ENCODE assay signal across 1 cellular context in genomic region chr5:150449491-150450339, GRCh38.
TF ChIP-seq lines count a peak whose summit lies in the region.

TSS of gene RPS14 (minus strand) at chr5:150449739. CDS start at chr5:150447733, 2,006 bp downstream.

TF ChIP-seq in K562, 482 proteins besides CTCF, POLR2A, EP300 and RAD21 (continued from another document and continues in another):
- TF ChIP-seq ZBTB26 (CRISPR knock-in tag; IDR thresholded peaks at IDR 0.05) (peak; percentile 60; the same call in 1 of the 2 replicates), C11orf30 (IDR thresholded peaks at IDR 0.05; ENCODE audit: low read depth) (peak; percentile 96), TRIM25 (IDR thresholded peaks at IDR 0.05; ENCODE audit: borderline replicate concordance) (no peak), E2F3 (CRISPR knock-in tag; IDR thresholded peaks at IDR 0.05) (peak; percentile 86), ZNF76 (CRISPR knock-in tag; IDR thresholded peaks at IDR 0.05; ENCODE audit: borderline replicate concordance) (no peak), HMGN3 (IDR thresholded peaks at IDR 0.05; ENCODE audit: borderline replicate concordance, extremely low read depth, insufficient read length, low read depth, low read length) (peak; percentile 40), BRD9 (IDR thresholded peaks at IDR 0.05; ENCODE audit: low read depth, partially characterized antibody) (peak; percentile 99), NFE2 (IDR thresholded peaks at IDR 0.05; ENCODE audit: low read depth) (no peak), RCOR1 (IDR thresholded peaks at IDR 0.05; ENCODE audit: borderline replicate concordance in 1 of 2, low read depth in 2 of 2, low read length in 2 of 2) (peak in 1 of 2 experiments; percentile 96; a peak in 2 of 4 replicates), UBTF (IDR thresholded peaks at IDR 0.05; ENCODE audit: borderline replicate concordance in 1 of 2, low read depth in 2 of 2, low read length in 2 of 2) (no peak), ARID1B (IDR thresholded peaks at IDR 0.05) (peak; percentile 47; the same call in 1 of the 2 replicates), ZBTB12 (CRISPR knock-in tag; IDR thresholded peaks at IDR 0.05) (peak; percentile 54), GMEB1 (CRISPR knock-in tag; IDR thresholded peaks at IDR 0.05) (0 out of 2 replicates have a peak, but pooled peaks have one; percentile 22), FOXP4 (CRISPR knock-in tag; IDR thresholded peaks at IDR 0.05; ENCODE audit: borderline replicate concordance) (0 out of 2 replicates have a peak, but pooled peaks have one; percentile 86), ZSCAN29 (IDR thresholded peaks at IDR 0.05) (no peak), SIN3A (IDR thresholded peaks at IDR 0.05; ENCODE audit: borderline replicate concordance in 2 of 2, control insufficient read depth in 1 of 2, low read depth in 2 of 2, low read length in 2 of 2) (peak; percentile 17 to 63; a peak in 1 of 4 replicates), JUN (IDR thresholded peaks at IDR 0.05; ENCODE audit: borderline replicate concordance, low read depth, low read length) (no peak), JUN (CRISPR knock-in tag; IDR thresholded peaks at IDR 0.05; ENCODE audit: borderline replicate concordance) (no peak; the same call in 1 of the 2 replicates), USF1 (CRISPR knock-in tag; IDR thresholded peaks at IDR 0.05) (peak; percentile 67), ZFPM2 (CRISPR knock-in tag; IDR thresholded peaks at IDR 0.05) (peak; percentile 52; the same call in 1 of the 2 replicates), ZNF699 (CRISPR knock-in tag; IDR thresholded peaks at IDR 0.05; ENCODE audit: insufficient replicate concordance) (no peak), ZNF512 (tag; IDR thresholded peaks at IDR 0.05) (no peak), ZNF41 (CRISPR knock-in tag; conservative IDR thresholded peaks at IDR 0.05) (peak; percentile 37; the same call in 1 of the 2 replicates), CXXC5 (CRISPR knock-in tag; IDR thresholded peaks at IDR 0.05) (peak; percentile 80), ZNF134 (CRISPR knock-in tag; conservative IDR thresholded peaks at IDR 0.05) (peak; percentile 61; the same call in 1 of the 2 replicates), CREB1 (IDR thresholded peaks at IDR 0.05) (peak; percentile 74; the same call in 1 of the 2 replicates), CREB1 (CRISPR knock-in tag; IDR thresholded peaks at IDR 0.05) (peak; percentile 81), ZNF197 (CRISPR knock-in tag; IDR thresholded peaks at IDR 0.05; ENCODE audit: low read depth) (peak; percentile 79; the same call in 1 of the 2 replicates), MTA2 (IDR thresholded peaks at IDR 0.05; ENCODE audit: low read depth) (peak; percentile 83), OTX1 (CRISPR knock-in tag; IDR thresholded peaks at IDR 0.05) (peak; percentile 41; the same call in 1 of the 2 replicates), SIX5 (IDR thresholded peaks at IDR 0.05; ENCODE audit: borderline replicate concordance in 1 of 2, insufficient read depth in 1 of 2, low read depth in 1 of 2, low read length in 2 of 2) (peak; percentile 24 to 38; a peak in 2 of 4 replicates), NELFE (IDR thresholded peaks at IDR 0.05; ENCODE audit: insufficient read depth, insufficient read length) (no peak), HDAC2 (IDR thresholded peaks at IDR 0.05) (peak; percentile 78; the same call in 1 of the 2 replicates), GTF2F1 (IDR thresholded peaks at IDR 0.05; ENCODE audit: low read depth, low read length) (peak; percentile 60; the same call in 1 of the 2 replicates), ETS1 (conservative IDR thresholded peaks at IDR 0.05; ENCODE audit: control insufficient read depth, low read depth, low read length) (peak; percentile 46; the same call in 1 of the 2 replicates), GTF3C2 (IDR thresholded peaks at IDR 0.05; ENCODE audit: borderline replicate concordance, extremely low read depth, insufficient read length) (peak; percentile 85), CC2D1A (IDR thresholded peaks at IDR 0.05) (peak; percentile 96), RAD51 (IDR thresholded peaks at IDR 0.05; ENCODE audit: borderline replicate concordance, low read depth) (peak; percentile 67; the same call in 1 of the 2 replicates)
